In the genomic region with DNA sequence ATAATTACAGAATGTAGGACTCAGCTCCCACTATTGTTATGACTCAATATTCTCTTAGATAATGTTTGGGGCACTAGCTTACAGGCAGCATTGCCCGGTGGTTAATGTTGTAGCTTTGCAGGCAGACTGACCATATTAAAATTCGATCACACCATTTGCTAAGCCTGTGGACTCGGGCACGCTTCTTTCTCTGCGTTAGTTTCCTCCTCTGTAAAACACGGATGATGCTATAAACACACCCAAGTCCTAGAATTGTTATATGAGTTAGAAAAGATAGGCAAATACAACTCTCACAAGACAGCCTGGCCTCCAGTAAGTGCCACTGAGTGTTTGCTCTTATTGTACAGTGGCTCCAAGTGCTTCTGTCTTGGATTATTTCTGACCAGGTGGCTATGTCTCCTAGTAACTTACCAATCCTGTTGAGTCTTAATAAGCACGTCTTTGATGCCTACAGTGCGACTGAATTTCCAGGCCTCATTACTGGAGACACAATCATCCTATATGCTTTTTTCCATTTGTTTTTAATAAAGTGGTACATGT, we compare ENCODE assay signal across 1 cellular context.
TF ChIP-seq lines count a peak whose summit lies in the region.

No MANE protein-coding gene starts in this region.

TF ChIP-seq in IMR-90, 13 proteins besides CTCF, POLR2A, EP300 and RAD21 (continued from another document):
- TF ChIP-seq, protein P1, sequence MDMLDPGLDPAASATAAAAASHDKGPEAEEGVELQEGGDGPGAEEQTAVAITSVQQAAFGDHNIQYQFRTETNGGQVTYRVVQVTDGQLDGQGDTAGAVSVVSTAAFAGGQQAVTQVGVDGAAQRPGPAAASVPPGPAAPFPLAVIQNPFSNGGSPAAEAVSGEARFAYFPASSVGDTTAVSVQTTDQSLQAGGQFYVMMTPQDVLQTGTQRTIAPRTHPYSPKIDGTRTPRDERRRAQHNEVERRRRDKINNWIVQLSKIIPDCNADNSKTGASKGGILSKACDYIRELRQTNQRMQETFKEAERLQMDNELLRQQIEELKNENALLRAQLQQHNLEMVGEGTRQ (IDR thresholded peaks at IDR 0.05; ENCODE audit: low read depth, low read length) = no peak
- TF ChIP-seq MAFK (IDR thresholded peaks at IDR 0.05; ENCODE audit: low read depth, low read length) (no peak), MXI1 (IDR thresholded peaks at IDR 0.05; ENCODE audit: borderline replicate concordance, low read depth, low read length) (no peak), RFX5 (IDR thresholded peaks at IDR 0.05; ENCODE audit: low read depth, low read length) (no peak), RCOR1 (IDR thresholded peaks at IDR 0.05; ENCODE audit: insufficient replicate concordance, low read length) (no peak), FOS (IDR thresholded peaks at IDR 0.05; ENCODE audit: low read depth, low read length) (no peak)
- TF ChIP-seq, protein P2, sequence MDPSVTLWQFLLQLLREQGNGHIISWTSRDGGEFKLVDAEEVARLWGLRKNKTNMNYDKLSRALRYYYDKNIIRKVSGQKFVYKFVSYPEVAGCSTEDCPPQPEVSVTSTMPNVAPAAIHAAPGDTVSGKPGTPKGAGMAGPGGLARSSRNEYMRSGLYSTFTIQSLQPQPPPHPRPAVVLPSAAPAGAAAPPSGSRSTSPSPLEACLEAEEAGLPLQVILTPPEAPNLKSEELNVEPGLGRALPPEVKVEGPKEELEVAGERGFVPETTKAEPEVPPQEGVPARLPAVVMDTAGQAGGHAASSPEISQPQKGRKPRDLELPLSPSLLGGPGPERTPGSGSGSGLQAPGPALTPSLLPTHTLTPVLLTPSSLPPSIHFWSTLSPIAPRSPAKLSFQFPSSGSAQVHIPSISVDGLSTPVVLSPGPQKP (IDR thresholded peaks at IDR 0.05; ENCODE audit: borderline replicate concordance, low read depth, low read length) = no peak
TF ChIP-seq in IMR-90: peak in this region for 0.
